In genomic region chr12:124862768-124863408, GRCh38 we compare ENCODE assay signal across 8 cellular contexts. TPM values are rescaled to one million over a fixed set of nuclear protein-coding genes. Genes with fewer than 3 reads are reported as not detected.
A peak's percentile ranks its signal among the peaks of the same experiment; 100 is the strongest.
DNase-seq lines count a peak whose midpoint lies in the region; ATAC-seq and TF ChIP-seq lines count a peak whose summit lies in the region.

No MANE protein-coding gene starts in this region.

- no peaks in the 10 kb centered on the region for H3K36me3 ChIP-seq in ascending aorta

- intact Hi-C loops in ascending aorta (cut with DNase I) = loop anchor here (5.0 kb wide), 2 partner anchors 39 to 79 kb away; no protein-coding TSS in a partner anchor

- no peak for TF ChIP-seq CTCF in ascending aorta (IDR thresholded peaks at IDR 0.05)

- no peaks in the 10 kb centered on the region for H3K27me3 ChIP-seq in ascending aorta

- DNase-seq in NCI-H2227 (lab: John Stamatoyannopoulos, UW; ENCODE audit: unreplicated experiment) (peak; percentile 44), NCI-H2227 treated with DMSO at 0.1 percent for 48 hours (lab: John Stamatoyannopoulos, UW) (no peak), NCI-H748 (lab: John Stamatoyannopoulos, UW; ENCODE audit: unreplicated experiment) (peak; percentile 39), ascending aorta (ENCODE audit: low spot score in 2 of 2) (no peak), skeletal muscle cell (ENCODE audit: low read depth) (no peak), OCI-M2 (lab: John Stamatoyannopoulos, UW; ENCODE audit: unreplicated experiment) (no peak)

- H3K4me1 ChIP-seq in ascending aorta = peaks cover 0 to 7% of the 10 kb centered on the region in 2 donors

- H3K27ac ChIP-seq in ascending aorta = peak overlapping the region in 1 of 2 donors; percentile 36

- peak; percentile 23 for ATAC-seq in HG02571 (IDR thresholded peaks at IDR 0.05; ENCODE audit: unreplicated experiment)

- H3K9me3 ChIP-seq in ascending aorta = no peaks in the 10 kb centered on the region

- H3K4me3 ChIP-seq in ascending aorta (peak overlapping the region; percentile 82 to 83), iPS-11a (ENCODE audit: low read depth, low read length) (peak overlapping the region; percentile 72), skeletal muscle cell (ENCODE audit: low read depth, low read length) (peak overlapping the region; percentile 72)

RNA-seq across cellular contexts. Expression of gene SCARB1, which starts 0.8 kb away (rescaled TPM):
- 81.1 TPM for total RNA-seq in ascending aorta

RNA-seq across cellular contexts. Expression of gene UBC, which starts 51.6 kb away (rescaled TPM):
- total RNA-seq in ascending aorta = 1,347 TPM

Comparison
In these comparisons a context has a peak if more than half of its experiments do, and no peak if none do; other contexts are left out.
1. DNase-seq: peak in NCI-H2227 (single experiment) and NCI-H748 (single experiment); none in NCI-H2227 treated with DMSO at 0.1 percent for 48 hours (single experiment), ascending aorta (0 of 2), skeletal muscle cell (single experiment) and OCI-M2 (single experiment).
2. Peak in every context shown above with its lines, with median percentiles within 50 percentile points of each other: H3K4me3 ChIP-seq.